ENCODE assay signal across 10 cellular contexts in genomic region chr15:52257734-52258062, GRCh38. TPM values are rescaled to one million over a fixed set of nuclear protein-coding genes. Genes with fewer than 3 reads are reported as not detected.
A peak's percentile ranks its signal among the peaks of the same experiment; 100 is the strongest.
DNase-seq lines count a peak whose midpoint lies in the region; ATAC-seq and TF ChIP-seq lines count a peak whose summit lies in the region.
"Had no signal": no experiment of that assay in that cellular context is flagged by ENCODE, and none has a peak within 500 bp of the region (broad histone marks: within the 10 kb centered on the region; RNA-seq: fewer than 3 reads in every experiment).

No MANE protein-coding gene starts in this region.

- peaks cover 9 to 45% of the 10 kb centered on the region in 2 donors for H3K4me1 ChIP-seq in left lung

- H3K4me3 Mint-ChIP-seq in brain, result no peak overlapping the region

- no peak for TF ChIP-seq CTCF in brain (conservative IDR thresholded peaks at IDR 0.05)
- no peak for TF ChIP-seq CTCF in left lung (IDR thresholded peaks at IDR 0.05)

- no peak overlapping the region for H3K27ac ChIP-seq in left lung

- H3K9me3 Mint-ChIP-seq in brain, result no peaks in the 10 kb centered on the region

- peak; percentile 84 for DNase-seq in D341Med (ENCODE audit: low spot score)
- DNase-seq in MG63, result peak; percentile 29
- no peak for DNase-seq in left lung
- no peak for DNase-seq in retina
- DNase-seq: activated T-cell treated with anti-CD3 and anti-CD28 coated beads, Interleukin-2, amount 50 U/mL, for 1 hour; effector CD8-positive, alpha-beta T cell had no signal

- intact Hi-C loops in left lung (cut with DNase I), result loop anchor here in 1 of 2 donors (5.0 kb wide), 1 partner anchor 475 kb away; no protein-coding TSS in a partner anchor

- H3K36me3 ChIP-seq in MG63, result no peaks in the 10 kb centered on the region
- H3K36me3 ChIP-seq in left lung, result no peaks in the 10 kb centered on the region

- H3K27ac Mint-ChIP-seq in brain, result peak overlapping the region in 4 of 5 experiments; percentile 41 to 96 (median 84)

- no peaks in the 10 kb centered on the region for H3K36me3 Mint-ChIP-seq in brain

- peaks cover 11% of the 10 kb centered on the region for H3K27me3 Mint-ChIP-seq in brain

- ATAC-seq in left lung, result peak; percentile 8
- ATAC-seq in HG03442 (IDR thresholded peaks at IDR 0.05; ENCODE audit: unreplicated experiment), result no peak
- no peak for ATAC-seq in GM21737 (IDR thresholded peaks at IDR 0.05; ENCODE audit: unreplicated experiment)
- ATAC-seq in GM21717 (IDR thresholded peaks at IDR 0.05; ENCODE audit: unreplicated experiment), result no peak

- H3K4me1 Mint-ChIP-seq in brain, result peaks cover 45% of the 10 kb centered on the region

- H3K4me3 ChIP-seq in MG63, result no peak overlapping the region
- no peak overlapping the region for H3K4me3 ChIP-seq in left lung

- H3K9me3 ChIP-seq in MG63 (no peaks in the 10 kb centered on the region), left lung (no peaks in the 10 kb centered on the region)

- H3K27me3 ChIP-seq in MG63 (no peaks in the 10 kb centered on the region), left lung (no peaks in the 10 kb centered on the region)

RNA-seq across cellular contexts. Expression of gene MYO5C, which starts 37.9 kb away (rescaled TPM):
- not detected in 2 replicates for total RNA-seq in MG63 (2014; rRNA removed; shearing (Covaris generic); ENCODE audit: low replicate concordance)
- polyA plus RNA-seq in brain (ENCODE audit: insufficient read depth, low read depth, low replicate concordance), result 1.1 TPM
- total RNA-seq in left lung, result 10 to 100 TPM; 78.3 to 89.2 TPM

Comparison
In these comparisons a context has a peak if more than half of its experiments do, and no peak if none do; other contexts are left out.
1. DNase-seq: peak in D341Med (single experiment) and MG63 (single experiment); none in left lung (0 of 2) and retina (single experiment).
2. RNA of gene MYO5C, which starts 37.9 kb away (total RNA-seq): 78.3 to 89.2 TPM in left lung; not detected in MG63; every median in the first group is over 10 times any median in the second.